In the genomic region with DNA sequence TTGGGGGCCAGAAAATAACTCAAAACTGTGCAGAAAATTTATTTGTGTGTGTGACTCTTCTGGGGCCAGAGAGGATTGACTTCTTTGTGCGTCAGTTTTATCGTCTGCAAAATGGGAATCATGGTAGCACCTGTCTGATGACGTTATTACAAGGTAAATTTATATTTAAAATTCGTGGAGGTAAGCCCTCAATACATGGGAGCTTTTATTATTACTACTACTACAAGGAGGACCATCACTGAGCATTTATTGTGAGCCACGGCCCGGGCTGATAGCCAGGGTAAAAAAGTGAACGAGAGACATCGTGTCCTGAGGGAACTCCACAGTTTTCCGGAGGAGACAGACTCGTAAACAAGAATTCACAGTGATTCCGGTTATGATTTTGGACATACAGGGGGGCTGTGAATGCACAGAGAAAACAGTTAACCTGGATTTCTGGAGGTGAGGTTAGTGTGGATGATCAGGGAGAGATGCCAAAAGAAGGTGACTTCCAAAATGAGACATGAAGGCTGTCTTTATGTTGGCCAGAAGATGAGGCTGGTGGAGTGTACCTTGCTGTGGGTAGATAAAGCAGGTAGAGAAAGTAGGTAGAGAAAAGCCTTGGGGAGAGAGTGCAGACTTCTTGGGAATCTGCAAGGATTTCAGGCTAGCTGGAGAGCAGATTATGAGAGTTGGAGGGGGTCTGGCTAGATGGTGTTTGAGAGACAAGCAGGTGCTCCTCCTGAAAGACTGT, we compare ENCODE assay signal across 1 cellular context.
TF ChIP-seq lines count a peak whose summit lies in the region.

No MANE protein-coding gene starts in this region.

TF ChIP-seq in HepG2, 621 proteins besides CTCF, POLR2A, EP300 and RAD21 (continued from another document and continues in another):
- TF ChIP-seq, protein P1, sequence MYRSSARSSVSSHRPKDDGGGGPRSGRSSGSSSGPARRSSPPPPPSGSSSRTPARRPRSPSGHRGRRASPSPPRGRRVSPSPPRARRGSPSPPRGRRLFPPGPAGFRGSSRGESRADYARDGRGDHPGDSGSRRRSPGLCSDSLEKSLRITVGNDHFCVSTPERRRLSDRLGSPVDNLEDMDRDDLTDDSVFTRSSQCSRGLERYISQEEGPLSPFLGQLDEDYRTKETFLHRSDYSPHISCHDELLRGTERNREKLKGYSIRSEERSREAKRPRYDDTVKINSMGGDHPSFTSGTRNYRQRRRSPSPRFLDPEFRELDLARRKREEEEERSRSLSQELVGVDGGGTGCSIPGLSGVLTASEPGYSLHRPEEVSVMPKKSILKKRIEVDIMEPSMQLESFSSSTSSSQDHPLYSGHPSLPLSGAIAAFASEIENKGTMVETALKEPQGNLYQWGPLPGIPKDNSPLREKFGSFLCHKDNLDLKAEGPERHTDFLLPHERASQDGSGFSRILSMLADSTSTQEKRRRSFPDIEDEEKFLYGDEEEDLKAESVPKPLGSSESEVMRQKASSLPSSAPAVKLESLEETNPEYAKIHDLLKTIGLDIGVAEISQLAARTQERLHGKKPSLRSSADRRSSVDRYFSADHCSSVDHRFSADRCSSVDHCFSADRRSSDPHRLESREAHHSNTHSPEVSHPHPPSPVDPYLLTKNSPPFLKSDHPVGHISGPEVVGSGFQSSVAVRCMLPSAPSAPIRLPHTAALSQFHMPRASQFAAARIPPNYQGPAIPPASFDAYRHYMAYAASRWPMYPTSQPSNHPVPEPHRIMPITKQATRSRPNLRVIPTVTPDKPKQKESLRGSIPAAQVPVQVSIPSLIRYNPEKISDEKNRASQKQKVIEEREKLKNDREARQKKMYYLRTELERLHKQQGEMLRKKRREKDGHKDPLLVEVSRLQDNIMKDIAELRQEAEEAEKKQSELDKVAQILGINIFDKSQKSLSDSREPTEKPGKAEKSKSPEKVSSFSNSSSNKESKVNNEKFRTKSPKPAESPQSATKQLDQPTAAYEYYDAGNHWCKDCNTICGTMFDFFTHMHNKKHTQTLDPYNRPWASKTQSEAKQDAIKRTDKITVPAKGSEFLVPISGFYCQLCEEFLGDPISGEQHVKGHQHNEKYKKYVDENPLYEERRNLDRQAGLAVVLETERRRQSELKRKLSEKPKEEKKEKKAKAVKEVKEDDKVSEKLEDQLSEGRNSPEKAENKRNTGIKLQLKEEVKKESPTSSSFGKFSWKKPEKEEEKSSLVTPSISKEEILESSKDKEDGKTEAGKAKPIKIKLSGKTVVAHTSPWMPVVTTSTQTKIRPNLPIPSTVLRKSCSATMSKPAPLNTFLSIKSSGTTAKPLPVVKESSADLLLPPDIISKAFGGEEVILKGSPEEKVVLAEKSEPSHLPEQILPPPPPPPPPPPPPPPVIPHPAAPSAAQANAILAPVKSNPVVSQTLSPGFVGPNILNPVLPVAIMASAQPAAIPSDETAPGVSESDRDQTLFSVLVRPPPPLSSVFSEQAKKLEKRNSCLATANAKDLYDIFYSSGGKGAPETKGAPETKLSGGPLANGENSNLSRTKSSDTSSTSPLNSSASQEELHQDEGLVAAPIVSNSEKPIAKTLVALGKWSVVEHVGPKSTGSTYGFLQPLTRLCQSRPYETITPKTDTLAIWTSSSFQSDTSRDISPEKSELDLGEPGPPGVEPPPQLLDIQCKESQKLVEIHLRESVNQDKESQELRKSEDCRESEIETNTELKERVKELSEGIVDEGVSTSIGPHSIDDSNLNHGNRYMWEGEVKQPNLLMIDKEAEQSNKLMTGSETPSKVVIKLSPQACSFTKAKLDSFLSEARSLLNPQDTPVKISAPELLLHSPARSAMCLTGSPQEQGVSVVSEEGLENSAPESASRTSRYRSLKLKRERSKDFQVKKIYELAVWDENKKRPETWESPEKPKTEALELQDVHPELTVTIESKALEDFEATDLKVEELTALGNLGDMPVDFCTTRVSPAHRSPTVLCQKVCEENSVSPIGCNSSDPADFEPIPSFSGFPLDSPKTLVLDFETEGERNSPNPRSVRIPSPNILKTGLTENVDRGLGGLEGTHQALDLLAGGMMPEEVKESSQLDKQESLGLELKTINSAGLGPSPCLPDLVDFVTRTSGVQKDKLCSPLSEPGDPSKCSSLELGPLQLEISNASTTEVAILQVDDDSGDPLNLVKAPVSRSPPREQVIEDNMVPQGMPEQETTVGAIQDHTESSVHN (CRISPR knock-in tag; IDR thresholded peaks at IDR 0.05) = no peak
- no peak for TF ChIP-seq ZNF317 (CRISPR knock-in tag; IDR thresholded peaks at IDR 0.05)
- 0 out of 2 replicates have a peak, but pooled peaks have one; percentile 10 for TF ChIP-seq SALL1 (CRISPR knock-in tag; IDR thresholded peaks at IDR 0.05)
- TF ChIP-seq RFX3 (CRISPR knock-in tag; IDR thresholded peaks at IDR 0.05) = no peak
- TF ChIP-seq ZMYM3 (CRISPR knock-in tag; IDR thresholded peaks at IDR 0.05) = peak; percentile 71
- TF ChIP-seq ZC3H4 (CRISPR knock-in tag; IDR thresholded peaks at IDR 0.05; ENCODE audit: borderline replicate concordance) = no peak
- TF ChIP-seq KDM4B (CRISPR knock-in tag; IDR thresholded peaks at IDR 0.05) = 0 out of 2 replicates have a peak, but pooled peaks have one; percentile 41
- TF ChIP-seq, protein P2, sequence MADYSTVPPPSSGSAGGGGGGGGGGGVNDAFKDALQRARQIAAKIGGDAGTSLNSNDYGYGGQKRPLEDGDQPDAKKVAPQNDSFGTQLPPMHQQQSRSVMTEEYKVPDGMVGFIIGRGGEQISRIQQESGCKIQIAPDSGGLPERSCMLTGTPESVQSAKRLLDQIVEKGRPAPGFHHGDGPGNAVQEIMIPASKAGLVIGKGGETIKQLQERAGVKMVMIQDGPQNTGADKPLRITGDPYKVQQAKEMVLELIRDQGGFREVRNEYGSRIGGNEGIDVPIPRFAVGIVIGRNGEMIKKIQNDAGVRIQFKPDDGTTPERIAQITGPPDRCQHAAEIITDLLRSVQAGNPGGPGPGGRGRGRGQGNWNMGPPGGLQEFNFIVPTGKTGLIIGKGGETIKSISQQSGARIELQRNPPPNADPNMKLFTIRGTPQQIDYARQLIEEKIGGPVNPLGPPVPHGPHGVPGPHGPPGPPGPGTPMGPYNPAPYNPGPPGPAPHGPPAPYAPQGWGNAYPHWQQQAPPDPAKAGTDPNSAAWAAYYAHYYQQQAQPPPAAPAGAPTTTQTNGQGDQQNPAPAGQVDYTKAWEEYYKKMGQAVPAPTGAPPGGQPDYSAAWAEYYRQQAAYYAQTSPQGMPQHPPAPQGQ (CRISPR knock-in tag; IDR thresholded peaks at IDR 0.05; ENCODE audit: borderline replicate concordance) = no peak
- no peak for TF ChIP-seq DPF2 (CRISPR knock-in tag; IDR thresholded peaks at IDR 0.05; ENCODE audit: borderline replicate concordance, low read depth)
- no peak for TF ChIP-seq ZNF709 (CRISPR knock-in tag; IDR thresholded peaks at IDR 0.05)
- TF ChIP-seq ATM (IDR thresholded peaks at IDR 0.05; ENCODE audit: borderline replicate concordance) = no peak
- no peak for TF ChIP-seq HHEX (CRISPR knock-in tag; IDR thresholded peaks at IDR 0.05)
- TF ChIP-seq FLYWCH1 (CRISPR knock-in tag; IDR thresholded peaks at IDR 0.05) = no peak
- no peak for TF ChIP-seq ZNF207 (IDR thresholded peaks at IDR 0.05; ENCODE audit: borderline replicate concordance)
- TF ChIP-seq HDAC6 (IDR thresholded peaks at IDR 0.05; ENCODE audit: low read depth, low read length) = 0 out of 2 replicates have a peak, but pooled peaks have one; percentile 55
- TF ChIP-seq, protein P3, sequence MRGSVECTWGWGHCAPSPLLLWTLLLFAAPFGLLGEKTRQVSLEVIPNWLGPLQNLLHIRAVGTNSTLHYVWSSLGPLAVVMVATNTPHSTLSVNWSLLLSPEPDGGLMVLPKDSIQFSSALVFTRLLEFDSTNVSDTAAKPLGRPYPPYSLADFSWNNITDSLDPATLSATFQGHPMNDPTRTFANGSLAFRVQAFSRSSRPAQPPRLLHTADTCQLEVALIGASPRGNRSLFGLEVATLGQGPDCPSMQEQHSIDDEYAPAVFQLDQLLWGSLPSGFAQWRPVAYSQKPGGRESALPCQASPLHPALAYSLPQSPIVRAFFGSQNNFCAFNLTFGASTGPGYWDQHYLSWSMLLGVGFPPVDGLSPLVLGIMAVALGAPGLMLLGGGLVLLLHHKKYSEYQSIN (CRISPR knock-in tag; IDR thresholded peaks at IDR 0.05; ENCODE audit: borderline replicate concordance) = no peak
- TF ChIP-seq SYNCRIP (IDR thresholded peaks at IDR 0.05; ENCODE audit: insufficient read depth, low read depth, low read length) = no peak
- peak; percentile 54; the same call in 1 of the 2 replicates for TF ChIP-seq RCOR2 (CRISPR knock-in tag; IDR thresholded peaks at IDR 0.05)
- no peak for TF ChIP-seq ZBTB20 (CRISPR knock-in tag; IDR thresholded peaks at IDR 0.05; ENCODE audit: borderline replicate concordance, low read depth)
- 0 out of 2 replicates have a peak, but pooled peaks have one; percentile 1 for TF ChIP-seq ZFP36L1 (CRISPR knock-in tag; IDR thresholded peaks at IDR 0.05)
- TF ChIP-seq, protein P4, sequence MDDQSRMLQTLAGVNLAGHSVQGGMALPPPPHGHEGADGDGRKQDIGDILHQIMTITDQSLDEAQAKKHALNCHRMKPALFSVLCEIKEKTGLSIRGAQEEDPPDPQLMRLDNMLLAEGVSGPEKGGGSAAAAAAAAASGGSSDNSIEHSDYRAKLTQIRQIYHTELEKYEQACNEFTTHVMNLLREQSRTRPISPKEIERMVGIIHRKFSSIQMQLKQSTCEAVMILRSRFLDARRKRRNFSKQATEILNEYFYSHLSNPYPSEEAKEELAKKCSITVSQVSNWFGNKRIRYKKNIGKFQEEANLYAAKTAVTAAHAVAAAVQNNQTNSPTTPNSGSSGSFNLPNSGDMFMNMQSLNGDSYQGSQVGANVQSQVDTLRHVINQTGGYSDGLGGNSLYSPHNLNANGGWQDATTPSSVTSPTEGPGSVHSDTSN (CRISPR knock-in tag; IDR thresholded peaks at IDR 0.05; ENCODE audit: borderline replicate concordance) = no peak
- TF ChIP-seq ISX (CRISPR knock-in tag; conservative IDR thresholded peaks at IDR 0.05) = no peak
- TF ChIP-seq, protein P5, sequence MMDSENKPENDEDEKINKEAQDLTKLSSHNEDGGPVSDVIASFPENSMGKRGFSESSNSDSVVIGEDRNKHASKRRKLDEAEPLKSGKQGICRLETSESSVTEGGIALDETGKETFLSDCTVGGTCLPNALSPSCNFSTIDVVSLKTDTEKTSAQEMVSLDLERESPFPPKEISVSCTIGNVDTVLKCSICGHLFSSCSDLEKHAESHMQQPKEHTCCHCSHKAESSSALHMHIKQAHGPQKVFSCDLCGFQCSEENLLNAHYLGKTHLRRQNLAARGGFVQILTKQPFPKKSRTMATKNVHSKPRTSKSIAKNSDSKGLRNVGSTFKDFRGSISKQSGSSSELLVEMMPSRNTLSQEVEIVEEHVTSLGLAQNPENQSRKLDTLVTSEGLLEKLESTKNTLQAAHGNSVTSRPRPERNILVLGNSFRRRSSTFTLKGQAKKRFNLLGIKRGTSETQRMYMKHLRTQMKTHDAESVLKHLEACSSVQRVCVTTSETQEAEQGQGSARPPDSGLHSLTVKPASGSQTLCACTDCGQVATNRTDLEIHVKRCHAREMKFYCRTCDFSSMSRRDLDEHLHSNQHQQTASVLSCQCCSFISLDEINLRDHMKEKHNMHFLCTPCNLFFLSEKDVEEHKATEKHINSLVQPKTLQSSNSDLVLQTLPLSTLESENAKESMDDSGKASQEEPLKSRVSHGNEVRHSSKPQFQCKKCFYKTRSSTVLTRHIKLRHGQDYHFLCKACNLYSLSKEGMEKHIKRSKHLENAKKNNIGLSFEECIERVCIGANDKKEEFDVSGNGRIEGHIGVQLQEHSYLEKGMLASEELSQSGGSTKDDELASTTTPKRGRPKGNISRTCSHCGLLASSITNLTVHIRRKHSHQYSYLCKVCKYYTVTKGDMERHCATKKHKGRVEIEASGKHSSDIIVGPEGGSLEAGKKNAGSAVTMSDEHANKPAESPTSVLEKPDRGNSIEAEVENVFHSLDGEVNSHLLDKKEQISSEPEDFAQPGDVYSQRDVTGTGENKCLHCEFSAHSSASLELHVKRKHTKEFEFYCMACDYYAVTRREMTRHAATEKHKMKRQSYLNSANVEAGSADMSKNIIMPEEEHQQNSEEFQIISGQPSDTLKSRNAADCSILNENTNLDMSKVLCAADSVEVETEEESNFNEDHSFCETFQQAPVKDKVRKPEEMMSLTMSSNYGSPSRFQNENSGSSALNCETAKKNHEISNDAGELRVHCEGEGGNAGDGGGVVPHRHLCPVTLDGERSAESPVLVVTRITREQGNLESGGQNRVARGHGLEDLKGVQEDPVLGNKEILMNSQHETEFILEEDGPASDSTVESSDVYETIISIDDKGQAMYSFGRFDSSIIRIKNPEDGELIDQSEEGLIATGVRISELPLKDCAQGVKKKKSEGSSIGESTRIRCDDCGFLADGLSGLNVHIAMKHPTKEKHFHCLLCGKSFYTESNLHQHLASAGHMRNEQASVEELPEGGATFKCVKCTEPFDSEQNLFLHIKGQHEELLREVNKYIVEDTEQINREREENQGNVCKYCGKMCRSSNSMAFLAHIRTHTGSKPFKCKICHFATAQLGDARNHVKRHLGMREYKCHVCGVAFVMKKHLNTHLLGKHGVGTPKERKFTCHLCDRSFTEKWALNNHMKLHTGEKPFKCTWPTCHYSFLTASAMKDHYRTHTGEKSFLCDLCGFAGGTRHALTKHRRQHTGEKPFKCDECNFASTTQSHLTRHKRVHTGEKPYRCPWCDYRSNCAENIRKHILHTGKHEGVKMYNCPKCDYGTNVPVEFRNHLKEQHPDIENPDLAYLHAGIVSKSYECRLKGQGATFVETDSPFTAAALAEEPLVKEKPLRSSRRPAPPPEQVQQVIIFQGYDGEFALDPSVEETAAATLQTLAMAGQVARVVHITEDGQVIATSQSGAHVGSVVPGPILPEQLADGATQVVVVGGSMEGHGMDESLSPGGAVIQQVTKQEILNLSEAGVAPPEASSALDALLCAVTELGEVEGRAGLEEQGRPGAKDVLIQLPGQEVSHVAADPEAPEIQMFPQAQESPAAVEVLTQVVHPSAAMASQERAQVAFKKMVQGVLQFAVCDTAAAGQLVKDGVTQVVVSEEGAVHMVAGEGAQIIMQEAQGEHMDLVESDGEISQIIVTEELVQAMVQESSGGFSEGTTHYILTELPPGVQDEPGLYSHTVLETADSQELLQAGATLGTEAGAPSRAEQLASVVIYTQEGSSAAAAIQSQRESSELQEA (CRISPR knock-in tag; IDR thresholded peaks at IDR 0.05; ENCODE audit: not compliant biosample characterization) = no peak
- 0 out of 2 replicates have a peak, but pooled peaks have one; percentile 49 for TF ChIP-seq NFATC3 (CRISPR knock-in tag; IDR thresholded peaks at IDR 0.05)
- no peak for TF ChIP-seq FOXK2 (IDR thresholded peaks at IDR 0.05)
- TF ChIP-seq ZNF282 (IDR thresholded peaks at IDR 0.05; ENCODE audit: partially characterized antibody) = no peak
- no peak; the same call in 1 of the 2 replicates for TF ChIP-seq ZSCAN9 (CRISPR knock-in tag; IDR thresholded peaks at IDR 0.05; ENCODE audit: borderline replicate concordance)
- TF ChIP-seq ZNF451 (CRISPR knock-in tag; IDR thresholded peaks at IDR 0.05) = no peak
- TF ChIP-seq ZNF460 (CRISPR knock-in tag; IDR thresholded peaks at IDR 0.05; ENCODE audit: borderline replicate concordance) = no peak
- peak; percentile 46; the same call in 1 of the 2 replicates for TF ChIP-seq TGIF2 (CRISPR knock-in tag; IDR thresholded peaks at IDR 0.05)
- TF ChIP-seq SNRNP70 (IDR thresholded peaks at IDR 0.05; ENCODE audit: low read depth, low read length) = no peak
- TF ChIP-seq ZNF232 (CRISPR knock-in tag; IDR thresholded peaks at IDR 0.05; ENCODE audit: borderline replicate concordance) = no peak
- TF ChIP-seq CHD2 (IDR thresholded peaks at IDR 0.05; ENCODE audit: low read depth, low read length) = no peak
- no peak for TF ChIP-seq SIN3B (IDR thresholded peaks at IDR 0.05; ENCODE audit: low read length)
- no peak for TF ChIP-seq ZFYVE20 (CRISPR knock-in tag; IDR thresholded peaks at IDR 0.05; ENCODE audit: borderline replicate concordance, low read depth)
